Comparison of ENCODE assay signal across 15 cellular contexts in genomic region chr10:94383515-94383914, GRCh38.
"Had no signal": no experiment of that assay in that cellular context is flagged by ENCODE, and none has a peak within 500 bp of the region (broad histone marks: within the 10 kb centered on the region; RNA-seq: fewer than 3 reads in every experiment).

No MANE protein-coding gene starts in this region.

- H3K4me1 ChIP-seq: adrenal gland, heart right ventricle, testis had no signal

- H3K27ac ChIP-seq: adrenal gland, coronary artery, heart right ventricle, neutrophil, testis had no signal

- H3K27me3 ChIP-seq: adrenal gland, heart right ventricle, neutrophil, testis had no signal

- ATAC-seq: activated T-helper 17 cell treated with anti-CD3 and anti-CD28 coated beads, Interleukin-2, amount 50 U/mL, for 72 hours; heart right ventricle; stimulated activated naive CD8-positive, alpha-beta T cell treated with anti-CD3 and anti-CD28 coated beads, Interleukin-15, amount 100 ng/mL, for 72 hours had no signal

- H3K36me3 ChIP-seq: adrenal gland, heart right ventricle, neutrophil had no signal

- H3K9me3 ChIP-seq: adrenal gland, heart right ventricle, neutrophil, testis had no signal

- H3K4me3 ChIP-seq: adrenal gland, coronary artery, heart right ventricle, testis had no signal

- DNase-seq: activated CD4-positive, alpha-beta T cell treated with anti-CD3 and anti-CD28 coated beads, Interleukin-2, amount 10 ng/mL, durations not matched to agents 7 days and 5 days; activated CD4-positive, CD25-positive, alpha-beta regulatory T cell; activated naive CD4-positive, alpha-beta T cell treated with anti-CD3 and anti-CD28 coated beads for 36 hours; activated T-cell treated with anti-CD3 and anti-CD28 coated beads for 4 hours; adrenal gland; caudate nucleus; effector CD8-positive, alpha-beta T cell; heart right ventricle; retina; stimulated activated CD4-positive, alpha-beta T cell treated with anti-CD3 and anti-CD28 coated beads, Interleukin-4, amount 100 ng/mL, for 4 hours; stimulated activated naive CD8-positive, alpha-beta T cell treated with anti-CD3 and anti-CD28 coated beads, Interleukin-15, amount 100 ng/mL, for 72 hours; testis had no signal
